31 cellular contexts compared by ENCODE assay signal in genomic region chr12:110931315-110931728, GRCh38. TPM values are rescaled to one million over a fixed set of nuclear protein-coding genes. Genes with fewer than 3 reads are reported as not detected.
DNase-seq lines count a peak whose midpoint lies in the region; ATAC-seq and TF ChIP-seq lines count a peak whose summit lies in the region.
"Had no signal": no experiment of that assay in that cellular context is flagged by ENCODE, and none has a peak within 500 bp of the region (broad histone marks: within the 10 kb centered on the region; RNA-seq: fewer than 3 reads in every experiment).

No MANE protein-coding gene starts in this region.

- H3K27me3 Mint-ChIP-seq in activated T-helper 2 cell treated with anti-CD3 and anti-CD28 coated beads, Interferon-gamma antibody, Interleukin-2, Interleukin-4, amounts not matched to agents 10 μg/mL and 5 μg/mL and 100 μg/mL, durations not matched to agents 14 hours and 24 hours and 36 hours (ENCODE audit: low read depth) = no peaks in the 10 kb centered on the region

- no peak overlapping the region for H3K4me3 ChIP-seq in osteoblast (ENCODE audit: insufficient read depth, low read length)
- H3K4me3 ChIP-seq: GM23248, thoracic aorta had no signal

- TF ChIP-seq CTCF in osteoblast (IDR thresholded peaks at IDR 0.05; ENCODE audit: extremely low read depth, low read depth, low read length) = no peak

- H3K4me1 Mint-ChIP-seq in activated T-helper 2 cell treated with anti-CD3 and anti-CD28 coated beads, Interferon-gamma antibody, Interleukin-2, Interleukin-4, amounts not matched to agents 10 μg/mL and 5 μg/mL and 100 μg/mL, durations not matched to agents 14 hours and 24 hours and 36 hours (ENCODE audit: low read depth) = no peaks in the 10 kb centered on the region
- H3K4me1 Mint-ChIP-seq: activated B cell treated with CpG ODN at 0.5 μM for 24 hours; activated T-helper 17 cell treated with anti-CD3 and anti-CD28 coated beads, Interleukin-2, amount 50 U/mL, for 72 hours; naive thymus-derived CD4-positive, alpha-beta T cell; stimulated activated naive B cell treated with anti-CD40 and anti-IgM and Interleukin-4, amounts not matched to agents 10 μg/mL and 1 μg/mL and 100 μg/mL, for 72 hours had no signal

- no peak overlapping the region for H2AFZ ChIP-seq in osteoblast (ENCODE audit: low read length)
- H2AFZ ChIP-seq: GM23248 had no signal

- H3K4me1 ChIP-seq in osteoblast (ENCODE audit: insufficient read depth, low read length) = no peaks in the 10 kb centered on the region

- no peaks in the 10 kb centered on the region for H3K79me2 ChIP-seq in osteoblast (ENCODE audit: insufficient read depth, low read length)

- H3K27me3 ChIP-seq in osteoblast (ENCODE audit: insufficient read depth, low read length) = peaks cover 13% of the 10 kb centered on the region

- peak; percentile 88 to 93 for ATAC-seq in left cardiac atrium
- ATAC-seq: activated T-helper 17 cell treated with anti-CD3 and anti-CD28 coated beads, Interleukin-2, amount 50 U/mL, for 72 hours; naive thymus-derived CD4-positive, alpha-beta T cell; stimulated activated naive B cell treated with anti-CD40 and anti-IgM and Interleukin-4, amounts not matched to agents 10 μg/mL and 1 μg/mL and 100 μg/mL, for 72 hours had no signal

- H3K4me3 Mint-ChIP-seq in activated T-helper 2 cell treated with anti-CD3 and anti-CD28 coated beads, Interferon-gamma antibody, Interleukin-2, Interleukin-4, amounts not matched to agents 10 μg/mL and 5 μg/mL and 100 μg/mL, durations not matched to agents 14 hours and 24 hours and 36 hours (ENCODE audit: low read depth) = no peak overlapping the region
- H3K4me3 Mint-ChIP-seq: activated B cell treated with CpG ODN at 0.5 μM for 24 hours; activated naive CD8-positive, alpha-beta T cell; activated T-helper 17 cell treated with anti-CD3 and anti-CD28 coated beads, Interleukin-2, amount 50 U/mL, for 72 hours; naive thymus-derived CD4-positive, alpha-beta T cell; stimulated activated naive B cell treated with anti-CD40 and anti-IgM and Interleukin-4, amounts not matched to agents 10 μg/mL and 1 μg/mL and 100 μg/mL, for 72 hours had no signal

- H3K27ac Mint-ChIP-seq in activated T-helper 2 cell treated with anti-CD3 and anti-CD28 coated beads, Interferon-gamma antibody, Interleukin-2, Interleukin-4, amounts not matched to agents 10 μg/mL and 5 μg/mL and 100 μg/mL, durations not matched to agents 14 hours and 24 hours and 36 hours = no peak overlapping the region
- H3K27ac Mint-ChIP-seq: activated B cell treated with CpG ODN at 0.5 μM for 24 hours; activated naive CD8-positive, alpha-beta T cell; activated T-helper 17 cell treated with anti-CD3 and anti-CD28 coated beads, Interleukin-2, amount 50 U/mL, for 72 hours; naive thymus-derived CD4-positive, alpha-beta T cell; stimulated activated naive B cell treated with anti-CD40 and anti-IgM and Interleukin-4, amounts not matched to agents 10 μg/mL and 1 μg/mL and 100 μg/mL, for 72 hours had no signal

- no peaks in the 10 kb centered on the region for H3K9me3 Mint-ChIP-seq in activated T-helper 2 cell treated with anti-CD3 and anti-CD28 coated beads, Interferon-gamma antibody, Interleukin-2, Interleukin-4, amounts not matched to agents 10 μg/mL and 5 μg/mL and 100 μg/mL, durations not matched to agents 14 hours and 24 hours and 36 hours
- H3K9me3 Mint-ChIP-seq: activated B cell treated with CpG ODN at 0.5 μM for 24 hours; activated T-helper 17 cell treated with anti-CD3 and anti-CD28 coated beads, Interleukin-2, amount 50 U/mL, for 72 hours; naive thymus-derived CD4-positive, alpha-beta T cell; stimulated activated naive B cell treated with anti-CD40 and anti-IgM and Interleukin-4, amounts not matched to agents 10 μg/mL and 1 μg/mL and 100 μg/mL, for 72 hours had no signal

- H3K36me3 Mint-ChIP-seq in activated T-helper 2 cell treated with anti-CD3 and anti-CD28 coated beads, Interferon-gamma antibody, Interleukin-2, Interleukin-4, amounts not matched to agents 10 μg/mL and 5 μg/mL and 100 μg/mL, durations not matched to agents 14 hours and 24 hours and 36 hours (ENCODE audit: low read depth) = no peaks in the 10 kb centered on the region
- H3K36me3 Mint-ChIP-seq: activated naive CD8-positive, alpha-beta T cell; naive thymus-derived CD4-positive, alpha-beta T cell; stimulated activated naive B cell treated with anti-CD40 and anti-IgM and Interleukin-4, amounts not matched to agents 10 μg/mL and 1 μg/mL and 100 μg/mL, for 72 hours had no signal

- no peaks in the 10 kb centered on the region for H3K9me3 ChIP-seq in osteoblast (ENCODE audit: low read depth, low read length)
- H3K9me3 ChIP-seq: thoracic aorta had no signal

- no peak overlapping the region for H3K27ac ChIP-seq in osteoblast (ENCODE audit: low read depth, low read length)
- H3K27ac ChIP-seq: C4-2B, GM23248, thoracic aorta had no signal

- H3K4me2 ChIP-seq in osteoblast (ENCODE audit: insufficient read depth, low read length) = no peak overlapping the region

- no peaks in the 10 kb centered on the region for H3K36me3 ChIP-seq in osteoblast (ENCODE audit: insufficient read depth, low read length)
- H3K36me3 ChIP-seq: thoracic aorta had no signal

- intact Hi-C loops in left cardiac atrium (cut with DNase I) = loop anchor here in 1 of 2 donors (10.0 kb wide), 1 partner anchor 373 kb away; no protein-coding TSS in a partner anchor
- intact Hi-C loops in activated T-helper 2 cell treated with anti-CD3 and anti-CD28 coated beads, Interferon-gamma antibody, Interleukin-2, Interleukin-4, amounts not matched to agents 10 μg/mL and 5 μg/mL and 100 μg/mL, durations not matched to agents 14 hours and 24 hours and 36 hours (cut with micrococcal nuclease) = no loop called here

- H4K20me1 ChIP-seq in osteoblast (ENCODE audit: insufficient read depth, low read length) = no peaks in the 10 kb centered on the region

- DNase-seq in ELR (ENCODE audit: low read depth) (peak; percentile 15), RPMI7951 (ENCODE audit: low read depth) (peak; percentile 14), left cardiac atrium (peak; percentile 58), osteoblast (ENCODE audit: insufficient read length, low spot score, missing footprints) (peak; percentile 26), D341Med (ENCODE audit: low spot score) (no peak), NCI-H2081 (lab: John Stamatoyannopoulos, UW) (no peak), NCI-H1105 treated with DMSO at 0.1 percent for 48 hours (lab: John Stamatoyannopoulos, UW) (no peak)
- no peak for DNase-seq in activated T-helper 2 cell treated with anti-CD3 and anti-CD28 coated beads, Interferon-gamma antibody, Interleukin-2, Interleukin-4, amounts not matched to agents 10 μg/mL and 5 μg/mL and 100 μg/mL, durations not matched to agents 14 hours and 24 hours and 36 hours (ENCODE audit: low spot score)
- DNase-seq: activated B cell treated with CpG ODN at 0.5 μM for 24 hours; activated CD4-positive, alpha-beta T cell treated with anti-CD3 and anti-CD28 coated beads, Interleukin-2, amount 50 U/mL, for 4 hours; activated CD8-positive, alpha-beta memory T cell treated with anti-CD3 and anti-CD28 coated beads, Interleukin-2, amount 50 U/mL, for 4 hours; aorta; Calu3; central memory CD4-positive, alpha-beta T cell; mesenchymal stem cell; naive thymus-derived CD4-positive, alpha-beta T cell; NCI-H1930; NCI-H2227 treated with DMSO at 0.1 percent for 48 hours; retina; SHP77; stimulated activated CD4-positive, alpha-beta T cell treated with anti-CD3 and anti-CD28 coated beads, Interleukin-12 subunit alpha, Interleukin-12 subunit beta, amount 100 ng/mL, for 4 hours; stimulated activated CD4-positive, alpha-beta T cell treated with anti-CD3 and anti-CD28 coated beads, Interleukin-4, amount 100 ng/mL, for 24 hours; stimulated activated naive B cell treated with anti-CD40 and anti-IgM and Interleukin-4, amounts not matched to agents 10 μg/mL and 1 μg/mL and 100 μg/mL, for 72 hours; T1000 had no signal

RNA-seq across cellular contexts. Expression of gene MYL2, which starts 10.9 kb away (rescaled TPM):
- total RNA-seq in RPMI7951 (2014; rRNA removed; shearing (Covaris generic)) = not detected in 2 replicates
- total RNA-seq in left cardiac atrium = 10 to 100 TPM; 31.0 to 92.7 TPM
- total RNA-seq in osteoblast = not detected in 2 replicates
- total RNA-seq in activated T-helper 2 cell treated with anti-CD3 and anti-CD28 coated beads, Interferon-gamma antibody, Interleukin-2, Interleukin-4, amounts not matched to agents 10 μg/mL and 5 μg/mL and 100 μg/mL, durations not matched to agents 14 hours and 24 hours and 36 hours = not detected in 2 replicates
- total RNA-seq: activated B cell treated with CpG ODN at 0.5 μM for 24 hours; activated T-helper 17 cell treated with anti-CD3 and anti-CD28 coated beads, Interleukin-2, amount 50 U/mL, for 72 hours; Calu3; Daoy; GM23248; naive thymus-derived CD4-positive, alpha-beta T cell; omental fat pad had no signal

Comparison
In these comparisons a context has a peak if more than half of its experiments do, and no peak if none do; other contexts are left out.
1. DNase-seq: peak in ELR (single experiment), RPMI7951 (single experiment), left cardiac atrium (single experiment) and osteoblast (single experiment); none in activated T-helper 2 cell treated with anti-CD3 and anti-CD28 coated beads, Interferon-gamma antibody, Interleukin-2, Interleukin-4, amounts not matched to agents 10 μg/mL and 5 μg/mL and 100 μg/mL, durations not matched to agents 14 hours and 24 hours and 36 hours (single experiment), D341Med (single experiment), NCI-H2081 (0 of 2) and NCI-H1105 treated with DMSO at 0.1 percent for 48 hours (single experiment).
2. RNA of gene MYL2, which starts 10.9 kb away (total RNA-seq): 31.0 to 92.7 TPM in left cardiac atrium; not detected in RPMI7951, not detected in osteoblast and not detected in activated T-helper 2 cell treated with anti-CD3 and anti-CD28 coated beads, Interferon-gamma antibody, Interleukin-2, Interleukin-4, amounts not matched to agents 10 μg/mL and 5 μg/mL and 100 μg/mL, durations not matched to agents 14 hours and 24 hours and 36 hours; every median in the first group is over 10 times any median in the second.